Comparison of ENCODE assay signal across 20 cellular contexts in the genomic region with DNA sequence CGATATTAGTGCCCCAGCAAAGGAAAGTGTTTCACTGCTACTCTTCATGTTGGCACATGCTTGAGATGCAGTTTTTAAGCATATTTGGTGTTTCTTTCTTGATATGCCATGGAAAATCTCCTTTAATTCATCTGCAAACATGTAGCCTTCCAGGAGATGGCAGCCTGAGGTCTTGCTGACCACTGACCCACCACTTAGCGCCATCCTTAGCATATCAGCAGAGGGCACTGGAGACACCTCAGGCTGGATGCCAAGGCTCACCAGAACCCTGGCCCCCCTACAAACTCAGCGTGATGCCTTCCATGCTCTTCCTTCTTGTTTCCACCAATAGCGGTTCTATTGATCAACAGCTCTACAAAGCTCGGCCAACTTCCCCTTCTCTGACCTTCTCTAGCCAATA.
DNase-seq lines count a peak whose midpoint lies in the region; ATAC-seq and TF ChIP-seq lines count a peak whose summit lies in the region.
"Had no signal": no experiment of that assay in that cellular context is flagged by ENCODE, and none has a peak within 500 bp of the region (broad histone marks: within the 10 kb centered on the region; RNA-seq: fewer than 3 reads in every experiment).

No MANE protein-coding gene starts in this region.

- no peak overlapping the region for H3K23ac ChIP-seq in mesenchymal stem cell (ENCODE audit: low read length in 2 of 2)
- H3K23ac ChIP-seq in neuronal stem cell (ENCODE audit: low read depth, low read length, poor library complexity), result no peak overlapping the region

- no peak overlapping the region for H3K14ac ChIP-seq in mesenchymal stem cell (ENCODE audit: low read length in 2 of 2)
- no peak overlapping the region for H3K14ac ChIP-seq in neuronal stem cell (ENCODE audit: low read length)

- no peak overlapping the region for H3K4me3 Mint-ChIP-seq in activated CD4-positive, alpha-beta T cell treated with anti-CD3 and anti-CD28 coated beads, Interleukin-2, amount 10 ng/mL, durations not matched to agents 24 days and 14 days
- no peak overlapping the region for H3K4me3 Mint-ChIP-seq in activated CD4-positive, alpha-beta memory T cell treated with anti-CD3 and anti-CD28 coated beads for 36 hours
- H3K4me3 Mint-ChIP-seq in naive thymus-derived CD4-positive, alpha-beta T cell, result no peak overlapping the region
- H3K4me3 Mint-ChIP-seq: activated naive CD4-positive, alpha-beta T cell treated with anti-CD3 and anti-CD28 coated beads for 36 hours; naive B cell; stimulated activated naive CD8-positive, alpha-beta T cell treated with anti-CD3 and anti-CD28 coated beads, Interleukin-15, amount 100 ng/mL, for 72 hours had no signal

- CTCF ChIA-PET in activated CD4-positive, alpha-beta memory T cell treated with anti-CD3 and anti-CD28 coated beads for 36 hours (lab: Charles Lee), result no interaction called here
- CTCF ChIA-PET in naive thymus-derived CD4-positive, alpha-beta T cell (lab: Charles Lee), result no interaction called here

- H2BK120ac ChIP-seq in mesenchymal stem cell (ENCODE audit: low read depth, low read length), result no peak overlapping the region
- H2BK120ac ChIP-seq in neuronal stem cell (ENCODE audit: low read depth, low read length), result no peak overlapping the region

- H3K27ac Mint-ChIP-seq in activated CD4-positive, alpha-beta T cell treated with anti-CD3 and anti-CD28 coated beads, Interleukin-2, amount 10 ng/mL, durations not matched to agents 24 days and 14 days, result no peak overlapping the region
- H3K27ac Mint-ChIP-seq in activated CD4-positive, alpha-beta memory T cell treated with anti-CD3 and anti-CD28 coated beads for 36 hours, result no peak overlapping the region
- H3K27ac Mint-ChIP-seq in naive thymus-derived CD4-positive, alpha-beta T cell, result no peak overlapping the region
- H3K27ac Mint-ChIP-seq: activated naive CD4-positive, alpha-beta T cell treated with anti-CD3 and anti-CD28 coated beads for 36 hours; naive B cell; stimulated activated naive CD8-positive, alpha-beta T cell treated with anti-CD3 and anti-CD28 coated beads, Interleukin-15, amount 100 ng/mL, for 72 hours had no signal

- no peak overlapping the region for H2BK12ac ChIP-seq in mesenchymal stem cell (ENCODE audit: low read length in 2 of 2)
- no peak overlapping the region for H2BK12ac ChIP-seq in neuronal stem cell (ENCODE audit: low read length)

- no peaks in the 10 kb centered on the region for H3K79me1 ChIP-seq in mesenchymal stem cell (replicated peaks; ENCODE audit: low read length, poor library complexity, severe bottlenecking)
- H3K79me1 ChIP-seq in neuronal stem cell (ENCODE audit: low read depth, low read length), result no peaks in the 10 kb centered on the region

- H3K4me2 ChIP-seq in mesenchymal stem cell (ENCODE audit: low read length, poor library complexity, severe bottlenecking) (no peak overlapping the region), neuronal stem cell (ENCODE audit: insufficient read depth, low read length, poor library complexity, severe bottlenecking) (no peak overlapping the region)

- H3K27me3 ChIP-seq in mesenchymal stem cell (ENCODE audit: control insufficient read depth in 1 of 2, insufficient read depth in 1 of 2, low read length in 2 of 2) (no peaks in the 10 kb centered on the region), neuronal stem cell (ENCODE audit: control insufficient read depth in 3 of 3, insufficient read depth in 3 of 3, low read depth in 1 of 3, low read length in 3 of 3) (no peaks in the 10 kb centered on the region)
- no peaks in the 10 kb centered on the region for H3K27me3 ChIP-seq in naive thymus-derived CD4-positive, alpha-beta T cell (ENCODE audit: control insufficient read depth in 2 of 2, insufficient read depth in 2 of 2, low read length in 2 of 2)
- H3K27me3 ChIP-seq: heart left ventricle had no signal

- H3K27ac ChIP-seq in VCaP (no peak overlapping the region), mesenchymal stem cell (ENCODE audit: low read length, poor library complexity, severe bottlenecking) (no peak overlapping the region), neuronal stem cell (replicated peaks; ENCODE audit: low read length) (no peak overlapping the region)
- no peak overlapping the region for H3K27ac ChIP-seq in naive thymus-derived CD4-positive, alpha-beta T cell (ENCODE audit: low read depth, low read length)
- H3K27ac ChIP-seq: heart left ventricle, RWPE1 had no signal

- POLR2A ChIA-PET in activated CD4-positive, alpha-beta memory T cell treated with anti-CD3 and anti-CD28 coated beads for 36 hours (lab: Charles Lee), result no interaction called here
- POLR2A ChIA-PET in naive thymus-derived CD4-positive, alpha-beta T cell (lab: Charles Lee), result no interaction called here

- H2AFZ ChIP-seq in mesenchymal stem cell (ENCODE audit: low read depth, low read length) (no peak overlapping the region), neuronal stem cell (ENCODE audit: low read length) (no peak overlapping the region)

- no peak for ATAC-seq in naive thymus-derived CD4-positive, alpha-beta T cell
- ATAC-seq: heart left ventricle; stimulated activated naive CD8-positive, alpha-beta T cell treated with anti-CD3 and anti-CD28 coated beads, Interleukin-15, amount 100 ng/mL, for 72 hours had no signal

- no peak overlapping the region for H4K8ac ChIP-seq in mesenchymal stem cell (ENCODE audit: low read length)
- H4K8ac ChIP-seq in neuronal stem cell (ENCODE audit: low read depth, low read length), result no peak overlapping the region

- H3K18ac ChIP-seq in mesenchymal stem cell (ENCODE audit: low read depth in 1 of 2, low read length in 2 of 2), result no peak overlapping the region
- no peak overlapping the region for H3K18ac ChIP-seq in neuronal stem cell (ENCODE audit: low read length)

- DNase-seq in G401 (ENCODE audit: low spot score) (peak; percentile 76), NB4 (ENCODE audit: low read depth) (peak; percentile 19), mesenchymal stem cell (no peak), neuronal stem cell (ENCODE audit: low spot score) (no peak)
- no peak for DNase-seq in activated CD4-positive, alpha-beta T cell treated with anti-CD3 and anti-CD28 coated beads, Interleukin-2, amount 10 ng/mL, durations not matched to agents 24 days and 14 days
- DNase-seq in activated CD4-positive, alpha-beta memory T cell treated with anti-CD3 and anti-CD28 coated beads for 36 hours, result no peak
- no peak for DNase-seq in naive thymus-derived CD4-positive, alpha-beta T cell
- DNase-seq: activated naive CD4-positive, alpha-beta T cell treated with anti-CD3 and anti-CD28 coated beads for 36 hours; activated T-cell treated with anti-CD3 and anti-CD28 coated beads, Interleukin-2, amount 50 U/mL, for 1 hour; aorta; heart left ventricle; islet precursor cell; naive B cell; NCI-H2029; NCI-H526 treated with DMSO at 0.1 percent for 48 hours; stimulated activated CD4-positive, alpha-beta T cell treated with anti-CD3 and anti-CD28 coated beads, Interleukin-2, amount 100 ng/mL, for 24 hours; stimulated activated naive CD8-positive, alpha-beta T cell treated with anti-CD3 and anti-CD28 coated beads, Interleukin-15, amount 100 ng/mL, for 72 hours had no signal

- no peaks in the 10 kb centered on the region for H3K36me3 ChIP-seq in mesenchymal stem cell (ENCODE audit: control insufficient read depth in 1 of 2, insufficient read depth in 2 of 2, low read depth in 1 of 2, low read length in 2 of 2)
- H3K36me3 ChIP-seq in neuronal stem cell (replicated peaks in 1 of 2; ENCODE audit: control insufficient read depth in 2 of 2, insufficient read depth in 2 of 2, low read length in 2 of 2), result peaks cover 0 to 19% of the 10 kb centered on the region in 2 donors
- no peaks in the 10 kb centered on the region for H3K36me3 ChIP-seq in naive thymus-derived CD4-positive, alpha-beta T cell (ENCODE audit: control insufficient read depth in 2 of 3, insufficient read depth in 3 of 3, low read length in 3 of 3)
- H3K36me3 ChIP-seq: heart left ventricle had no signal

- H2AK5ac ChIP-seq in mesenchymal stem cell (ENCODE audit: low read length, severe bottlenecking) (peak overlapping the region; percentile 14), neuronal stem cell (ENCODE audit: low read depth, low read length) (no peak overlapping the region)

- H3K9me3 ChIP-seq in mesenchymal stem cell (ENCODE audit: control insufficient read depth, low read length), result no peaks in the 10 kb centered on the region
- peaks cover 0 to 10% of the 10 kb centered on the region in 2 donors for H3K9me3 ChIP-seq in neuronal stem cell (replicated peaks in 1 of 2; ENCODE audit: control insufficient read depth in 2 of 2, insufficient read depth in 1 of 2, low read depth in 1 of 2, low read length in 2 of 2)
- no peaks in the 10 kb centered on the region for H3K9me3 ChIP-seq in naive thymus-derived CD4-positive, alpha-beta T cell (ENCODE audit: control insufficient read depth in 2 of 3, low read length in 3 of 3)
- H3K9me3 ChIP-seq: heart left ventricle had no signal

- no peaks in the 10 kb centered on the region for H3K4me1 Mint-ChIP-seq in activated CD4-positive, alpha-beta T cell treated with anti-CD3 and anti-CD28 coated beads, Interleukin-2, amount 10 ng/mL, durations not matched to agents 24 days and 14 days
- H3K4me1 Mint-ChIP-seq in activated CD4-positive, alpha-beta memory T cell treated with anti-CD3 and anti-CD28 coated beads for 36 hours (ENCODE audit: low read depth), result no peaks in the 10 kb centered on the region
- no peaks in the 10 kb centered on the region for H3K4me1 Mint-ChIP-seq in naive thymus-derived CD4-positive, alpha-beta T cell
- H3K4me1 Mint-ChIP-seq: naive B cell; stimulated activated naive CD8-positive, alpha-beta T cell treated with anti-CD3 and anti-CD28 coated beads, Interleukin-15, amount 100 ng/mL, for 72 hours had no signal

- H2BK5ac ChIP-seq in mesenchymal stem cell (ENCODE audit: low read depth, low read length, poor library complexity, severe bottlenecking) (no peak overlapping the region), neuronal stem cell (ENCODE audit: low read length) (no peak overlapping the region)

- H3K4ac ChIP-seq in mesenchymal stem cell (ENCODE audit: low read depth in 1 of 2, low read length in 2 of 2) (no peak overlapping the region), neuronal stem cell (ENCODE audit: low read length) (no peak overlapping the region)

- H3K9me3 Mint-ChIP-seq in activated CD4-positive, alpha-beta T cell treated with anti-CD3 and anti-CD28 coated beads, Interleukin-2, amount 10 ng/mL, durations not matched to agents 24 days and 14 days, result peaks cover 6% of the 10 kb centered on the region
- H3K9me3 Mint-ChIP-seq in activated CD4-positive, alpha-beta memory T cell treated with anti-CD3 and anti-CD28 coated beads for 36 hours, result no peaks in the 10 kb centered on the region
- H3K9me3 Mint-ChIP-seq in naive thymus-derived CD4-positive, alpha-beta T cell, result peaks cover 0 to 6% (median 2%) of the 10 kb centered on the region in 11 donors
- H3K9me3 Mint-ChIP-seq: activated naive CD4-positive, alpha-beta T cell treated with anti-CD3 and anti-CD28 coated beads for 36 hours; stimulated activated naive CD8-positive, alpha-beta T cell treated with anti-CD3 and anti-CD28 coated beads, Interleukin-15, amount 100 ng/mL, for 72 hours had no signal

- H4K91ac ChIP-seq in mesenchymal stem cell (ENCODE audit: low read length), result no peak overlapping the region
- H4K91ac ChIP-seq in neuronal stem cell (ENCODE audit: low read depth, low read length, poor library complexity), result no peak overlapping the region

- H3K4me1 ChIP-seq in mesenchymal stem cell (ENCODE audit: control insufficient read depth, insufficient read depth, low read depth, low read length) (peaks cover 9% of the 10 kb centered on the region), neuronal stem cell (ENCODE audit: control insufficient read depth in 2 of 2, insufficient read depth in 1 of 2, low read depth in 1 of 2, low read length in 2 of 2) (peaks cover 3 to 26% of the 10 kb centered on the region in 2 donors)
- H3K4me1 ChIP-seq in naive thymus-derived CD4-positive, alpha-beta T cell (ENCODE audit: control insufficient read depth in 2 of 2, insufficient read depth in 2 of 2, low read length in 2 of 2), result no peaks in the 10 kb centered on the region
- H3K4me1 ChIP-seq: heart left ventricle had no signal

- H2BK15ac ChIP-seq in mesenchymal stem cell (ENCODE audit: low read depth, poor library complexity, severe bottlenecking), result no peak overlapping the region
- no peak overlapping the region for H2BK15ac ChIP-seq in neuronal stem cell (ENCODE audit: low read length)

- in situ Hi-C loops in G401 (cut with HindIII; ENCODE audit: low sequenced_read_pairs), result no loop called here

- TF ChIP-seq POLR2A in NB4 (IDR thresholded peaks at IDR 0.05; ENCODE audit: extremely low read depth, insufficient read length), result no peak

- TF ChIP-seq CTCF in NB4 (IDR thresholded peaks at IDR 0.05; ENCODE audit: low read depth, low read length) (peak; percentile 9), VCaP (conservative IDR thresholded peaks at IDR 0.05) (peak; percentile 28; the same call in 1 of the 2 replicates)

- no peaks in the 10 kb centered on the region for H3K36me3 Mint-ChIP-seq in activated CD4-positive, alpha-beta T cell treated with anti-CD3 and anti-CD28 coated beads, Interleukin-2, amount 10 ng/mL, durations not matched to agents 24 days and 14 days (ENCODE audit: low read depth)
- H3K36me3 Mint-ChIP-seq in activated CD4-positive, alpha-beta memory T cell treated with anti-CD3 and anti-CD28 coated beads for 36 hours, result no peaks in the 10 kb centered on the region
- H3K36me3 Mint-ChIP-seq in naive thymus-derived CD4-positive, alpha-beta T cell, result no peaks in the 10 kb centered on the region
- H3K36me3 Mint-ChIP-seq: naive B cell had no signal

- H3K4me3 ChIP-seq in NB4 (ENCODE audit: low read depth, low read length) (no peak overlapping the region), mesenchymal stem cell (ENCODE audit: insufficient read depth in 1 of 2, low read depth in 1 of 2, low read length in 2 of 2) (no peak overlapping the region), neuronal stem cell (ENCODE audit: low read length in 2 of 2) (no peak overlapping the region)
- H3K4me3 ChIP-seq in naive thymus-derived CD4-positive, alpha-beta T cell (ENCODE audit: low read length), result no peak overlapping the region
- H3K4me3 ChIP-seq: heart left ventricle, lung had no signal

- H3K9ac ChIP-seq in mesenchymal stem cell (ENCODE audit: low read length) (no peak overlapping the region), neuronal stem cell (ENCODE audit: low read depth, low read length, poor library complexity) (no peak overlapping the region)

- H3K27me3 Mint-ChIP-seq in activated CD4-positive, alpha-beta T cell treated with anti-CD3 and anti-CD28 coated beads, Interleukin-2, amount 10 ng/mL, durations not matched to agents 24 days and 14 days, result no peaks in the 10 kb centered on the region
- H3K27me3 Mint-ChIP-seq in activated CD4-positive, alpha-beta memory T cell treated with anti-CD3 and anti-CD28 coated beads for 36 hours, result no peaks in the 10 kb centered on the region
- peaks cover 0 to 20% (median 3%) of the 10 kb centered on the region in 5 donors for H3K27me3 Mint-ChIP-seq in naive thymus-derived CD4-positive, alpha-beta T cell
- H3K27me3 Mint-ChIP-seq: naive B cell; stimulated activated naive CD8-positive, alpha-beta T cell treated with anti-CD3 and anti-CD28 coated beads, Interleukin-15, amount 100 ng/mL, for 72 hours had no signal

- intact Hi-C loops in activated CD4-positive, alpha-beta T cell treated with anti-CD3 and anti-CD28 coated beads, Interleukin-2, amount 10 ng/mL, durations not matched to agents 24 days and 14 days (cut with micrococcal nuclease), result no loop called here
- intact Hi-C loops in activated CD4-positive, alpha-beta memory T cell treated with anti-CD3 and anti-CD28 coated beads for 36 hours (cut with micrococcal nuclease), result no loop called here
- intact Hi-C loops in naive thymus-derived CD4-positive, alpha-beta T cell (cut with micrococcal nuclease), result no loop called here

- 90% methylated on average over 2 of the region's 5 CpGs for WGBS in mesenchymal stem cell
- WGBS in neuronal stem cell (ENCODE audit: extremely low coverage in 2 of 2, insufficient read length in 2 of 2, insufficient replicate concordance in 1 of 2), 2 donors, result no CpG with 5 or more reads among the region's 5 CpGs

Comparison
In these comparisons a context has a peak if more than half of its experiments do, and no peak if none do; other contexts are left out.
1. DNase-seq: peak in G401 (single experiment) and NB4 (single experiment); none in mesenchymal stem cell (single experiment), activated CD4-positive, alpha-beta T cell treated with anti-CD3 and anti-CD28 coated beads, Interleukin-2, amount 10 ng/mL, durations not matched to agents 24 days and 14 days (single experiment), neuronal stem cell (single experiment), activated CD4-positive, alpha-beta memory T cell treated with anti-CD3 and anti-CD28 coated beads for 36 hours (single experiment) and naive thymus-derived CD4-positive, alpha-beta T cell (0 of 9).